Comparison of ENCODE assay signal across 16 cellular contexts in genomic region chr18:73099759-73100158, GRCh38.
DNase-seq lines count a peak whose midpoint lies in the region; ATAC-seq and TF ChIP-seq lines count a peak whose summit lies in the region.
"Had no signal": no experiment of that assay in that cellular context is flagged by ENCODE, and none has a peak within 500 bp of the region (broad histone marks: within the 10 kb centered on the region; RNA-seq: fewer than 3 reads in every experiment).

No MANE protein-coding gene starts in this region.

- no peak overlapping the region for H2AFZ ChIP-seq in hepatocyte

- no peaks in the 10 kb centered on the region for H3K27me3 Mint-ChIP-seq in activated CD4-positive, alpha-beta T cell treated with anti-CD3 and anti-CD28 coated beads, Interleukin-2, amount 10 ng/mL, durations not matched to agents 24 days and 14 days

- no peak overlapping the region for H3K4me3 ChIP-seq in hepatocyte
- H3K4me3 ChIP-seq in gastrocnemius medialis, result no peak overlapping the region
- H3K4me3 ChIP-seq: A549 had no signal

- H3K4me1 ChIP-seq in hepatocyte (ENCODE audit: insufficient read depth), result no peaks in the 10 kb centered on the region
- no peaks in the 10 kb centered on the region for H3K4me1 ChIP-seq in gastrocnemius medialis
- H3K4me1 ChIP-seq: A549 had no signal

- no peaks in the 10 kb centered on the region for H3K36me3 Mint-ChIP-seq in activated CD4-positive, alpha-beta T cell treated with anti-CD3 and anti-CD28 coated beads, Interleukin-2, amount 10 ng/mL, durations not matched to agents 24 days and 14 days (ENCODE audit: low read depth)

- no peaks in the 10 kb centered on the region for H3K36me3 ChIP-seq in hepatocyte (replicated peaks; ENCODE audit: insufficient read depth, low read depth)
- H3K36me3 ChIP-seq in gastrocnemius medialis, result no peaks in the 10 kb centered on the region

- no peak overlapping the region for H3K4me2 ChIP-seq in hepatocyte
- H3K4me2 ChIP-seq: A549, KMS-11 had no signal

- no peak overlapping the region for H3K27ac Mint-ChIP-seq in activated CD4-positive, alpha-beta T cell treated with anti-CD3 and anti-CD28 coated beads, Interleukin-2, amount 10 ng/mL, durations not matched to agents 24 days and 14 days
- H3K27ac Mint-ChIP-seq: HFFc6; T-helper 2 cell treated with Interferon-gamma antibody and Interleukin-4, amounts not matched to agents 5 μg/mL and 100 μg/mL, for 36 hours had no signal

- H4K20me1 ChIP-seq in hepatocyte (ENCODE audit: insufficient read depth, poor library complexity, severe bottlenecking), result no peaks in the 10 kb centered on the region

- H3K27ac ChIP-seq in hepatocyte (no peak overlapping the region), gastrocnemius medialis (no peak overlapping the region)
- H3K27ac ChIP-seq: A549, KMS-11 had no signal

- TF ChIP-seq CTCF in hepatocyte (IDR thresholded peaks at IDR 0.05; ENCODE audit: poor library complexity) (no peak), gastrocnemius medialis (IDR thresholded peaks at IDR 0.05 in 4 of 5, conservative IDR thresholded peaks at IDR 0.05 in 1 of 5) (no peak)

- in situ Hi-C loops in gastrocnemius medialis (cut with MboI; ENCODE audit: low sequenced_read_pairs in 4 of 4), result no loop called here

- no peaks in the 10 kb centered on the region for H3K79me2 ChIP-seq in hepatocyte

- no peak for TF ChIP-seq POLR2A in gastrocnemius medialis (IDR thresholded peaks at IDR 0.05)

- no peak overlapping the region for H3K4me3 Mint-ChIP-seq in activated CD4-positive, alpha-beta T cell treated with anti-CD3 and anti-CD28 coated beads, Interleukin-2, amount 10 ng/mL, durations not matched to agents 24 days and 14 days
- H3K4me3 Mint-ChIP-seq: HFFc6; T-helper 2 cell treated with Interferon-gamma antibody and Interleukin-4, amounts not matched to agents 5 μg/mL and 100 μg/mL, for 36 hours had no signal

- H3K9me3 Mint-ChIP-seq in activated CD4-positive, alpha-beta T cell treated with anti-CD3 and anti-CD28 coated beads, Interleukin-2, amount 10 ng/mL, durations not matched to agents 24 days and 14 days, result no peaks in the 10 kb centered on the region
- H3K9me3 Mint-ChIP-seq: HFFc6; T-helper 2 cell treated with Interferon-gamma antibody and Interleukin-4, amounts not matched to agents 5 μg/mL and 100 μg/mL, for 36 hours had no signal

- H3K27me3 ChIP-seq in hepatocyte (no peaks in the 10 kb centered on the region), gastrocnemius medialis (no peaks in the 10 kb centered on the region)

- WGBS in hepatocyte (ENCODE audit: low lambda C conversion rate, missing lambda C conversion rate), result 78% methylated on average over 2 of the region's 2 CpGs

- ATAC-seq in gastrocnemius medialis, result no peak
- ATAC-seq: A549, Panc1 had no signal

- H3K9me3 ChIP-seq in hepatocyte (ENCODE audit: low read depth) (no peaks in the 10 kb centered on the region), gastrocnemius medialis (no peaks in the 10 kb centered on the region)
- H3K9me3 ChIP-seq: A549 had no signal

- intact Hi-C loops in activated CD4-positive, alpha-beta T cell treated with anti-CD3 and anti-CD28 coated beads, Interleukin-2, amount 10 ng/mL, durations not matched to agents 24 days and 14 days (cut with micrococcal nuclease), result no loop called here
- intact Hi-C loops in gastrocnemius medialis (cut with DNase I; ENCODE audit: low total_unique reads), result no loop called here

- H3K4me1 Mint-ChIP-seq in activated CD4-positive, alpha-beta T cell treated with anti-CD3 and anti-CD28 coated beads, Interleukin-2, amount 10 ng/mL, durations not matched to agents 24 days and 14 days, result no peaks in the 10 kb centered on the region

- no peaks in the 10 kb centered on the region for H3K9me2 ChIP-seq in hepatocyte (replicated peaks; ENCODE audit: insufficient read depth)

- peak; percentile 32 for DNase-seq in NCI-H82 (lab: John Stamatoyannopoulos, UW)
- no peak for DNase-seq in NCI-H82 treated with DMSO at 0.1 percent for 48 hours (lab: John Stamatoyannopoulos, UW; ENCODE audit: unreplicated experiment)
- DNase-seq in NCI-H146 treated with DMSO at 0.1 percent for 48 hours (lab: John Stamatoyannopoulos, UW; ENCODE audit: unreplicated experiment), result peak; percentile 91
- peak; percentile 92 for DNase-seq in NCI-H524 treated with DMSO at 0.1 percent for 48 hours (lab: John Stamatoyannopoulos, UW)
- DNase-seq in activated CD4-positive, alpha-beta T cell treated with anti-CD3 and anti-CD28 coated beads, Interleukin-2, amount 10 ng/mL, durations not matched to agents 24 days and 14 days, result no peak
- no peak for DNase-seq in stimulated activated CD4-positive, alpha-beta T cell treated with anti-CD3 and anti-CD28 coated beads, Interleukin-1b, Interleukin-23, amount 100 ng/mL, for 48 hours
- no peak for DNase-seq in hepatocyte (ENCODE audit: low spot score)
- no peak for DNase-seq in gastrocnemius medialis
- DNase-seq: C1 segment of cervical spinal cord, DMS153, HFFc6, NCI-H526 treated with DMSO at 0.1 percent for 48 hours had no signal

Comparison
In these comparisons a context has a peak if more than half of its experiments do, and no peak if none do; other contexts are left out.
1. DNase-seq: peak in NCI-H82 (single experiment), NCI-H146 treated with DMSO at 0.1 percent for 48 hours (single experiment) and NCI-H524 treated with DMSO at 0.1 percent for 48 hours (single experiment); none in NCI-H82 treated with DMSO at 0.1 percent for 48 hours (single experiment), activated CD4-positive, alpha-beta T cell treated with anti-CD3 and anti-CD28 coated beads, Interleukin-2, amount 10 ng/mL, durations not matched to agents 24 days and 14 days (single experiment), stimulated activated CD4-positive, alpha-beta T cell treated with anti-CD3 and anti-CD28 coated beads, Interleukin-1b, Interleukin-23, amount 100 ng/mL, for 48 hours (single experiment), hepatocyte (single experiment) and gastrocnemius medialis (0 of 2).